Comparison of ENCODE assay signal across 8 cellular contexts in genomic region chr11:66345316-66345649, GRCh38. TPM values are rescaled to one million over a fixed set of nuclear protein-coding genes. Genes with fewer than 3 reads are reported as not detected.
DNase-seq lines count a peak whose midpoint lies in the region; ATAC-seq and TF ChIP-seq lines count a peak whose summit lies in the region.

No MANE protein-coding gene starts in this region.

- peaks cover 9% of the 10 kb centered on the region for H3K79me2 ChIP-seq in OCI-LY1 (ENCODE audit: insufficient read depth, low read length)

- H3K36me3 ChIP-seq in OCI-LY1 (ENCODE audit: insufficient read depth, low read length) (peaks cover 17% of the 10 kb centered on the region; the same call in 1 of the 2 replicates), esophagus (ENCODE audit: control insufficient read depth in 2 of 2, insufficient read depth in 2 of 2, low read length in 1 of 2) (peaks cover 0 to 17% of the 10 kb centered on the region in 2 donors), gastrocnemius medialis (peaks cover 0 to 16% of the 10 kb centered on the region in 2 donors)

- peak overlapping the region; percentile 83 for H3K9ac ChIP-seq in OCI-LY1 (ENCODE audit: low read length)

- no peak for TF ChIP-seq POLR2A in gastrocnemius medialis (IDR thresholded peaks at IDR 0.05)

- H3K27ac ChIP-seq in OCI-LY1 (ENCODE audit: low read depth, low read length, poor library complexity, severe bottlenecking), result peak overlapping the region; percentile 69
- peak overlapping the region; percentile 53 to 71 for H3K27ac ChIP-seq in esophagus (ENCODE audit: low read depth in 2 of 2, low read length in 1 of 2)
- peak overlapping the region; percentile 80 to 91 (median 87) for H3K27ac ChIP-seq in gastrocnemius medialis

- 0 out of 2 replicates have a peak, but pooled peaks cover 4% of the 10 kb centered on the region for H3F3A ChIP-seq in OCI-LY1 (ENCODE audit: insufficient read depth, low read length)

- no peak for DNase-seq in gastrocnemius medialis
- no peak for DNase-seq in iPS-NIHi11 (ENCODE audit: low spot score)
- no peak for DNase-seq in sciatic nerve (ENCODE audit: low spot score)
- DNase-seq in NCI-H774 (lab: John Stamatoyannopoulos, UW), result no peak

- no peaks in the 10 kb centered on the region for H3K9me3 ChIP-seq in OCI-LY1 (ENCODE audit: low read length)
- no peaks in the 10 kb centered on the region for H3K9me3 ChIP-seq in esophagus (ENCODE audit: control insufficient read depth in 2 of 2, insufficient read depth in 1 of 2, low read depth in 1 of 2, low read length in 1 of 2)
- no peaks in the 10 kb centered on the region for H3K9me3 ChIP-seq in gastrocnemius medialis

- in situ Hi-C loops in gastrocnemius medialis (cut with MboI; ENCODE audit: low sequenced_read_pairs in 4 of 4), result no loop called here

- intact Hi-C loops in gastrocnemius medialis (cut with DNase I; ENCODE audit: low total_unique reads), result loop anchor here (1.0 kb wide), 3 partner anchors 41 to 1261 kb away; partner anchors contain the start of genes CDCA5, RCE1 and ZFPL1
- intact Hi-C loops in sciatic nerve (cut with DNase I), result no loop called here

- peak overlapping the region; percentile 91 for H3K4me2 ChIP-seq in OCI-LY1 (ENCODE audit: low read length)

- H3K27me3 ChIP-seq in OCI-LY1 (ENCODE audit: insufficient read depth, low read length) (no peaks in the 10 kb centered on the region), esophagus (ENCODE audit: control insufficient read depth in 1 of 2, insufficient read depth in 2 of 2, low read length in 2 of 2) (no peaks in the 10 kb centered on the region), gastrocnemius medialis (no peaks in the 10 kb centered on the region)

- peak overlapping the region; percentile 96 for H3K4me3 ChIP-seq in OCI-LY1 (ENCODE audit: low read depth, low read length, poor library complexity, severe bottlenecking)
- peak overlapping the region; percentile 77 to 87 for H3K4me3 ChIP-seq in esophagus (ENCODE audit: low read depth in 1 of 2, low read length in 2 of 2)
- peak overlapping the region; percentile 83 to 97 (median 93) for H3K4me3 ChIP-seq in gastrocnemius medialis

- H4K20me1 ChIP-seq in OCI-LY1 (ENCODE audit: insufficient read depth, low read length), result no peaks in the 10 kb centered on the region

- peaks cover 43% of the 10 kb centered on the region for H3K4me1 ChIP-seq in OCI-LY1 (ENCODE audit: insufficient read depth, low read length, severe bottlenecking)
- H3K4me1 ChIP-seq in esophagus (ENCODE audit: control insufficient read depth in 2 of 2, insufficient read depth in 2 of 2, low read length in 1 of 2), result peaks cover 3 to 18% of the 10 kb centered on the region in 2 donors
- peaks cover 35 to 36% of the 10 kb centered on the region in 2 donors for H3K4me1 ChIP-seq in gastrocnemius medialis

- no peak overlapping the region for H2AFZ ChIP-seq in OCI-LY1 (ENCODE audit: low read length)

- WGBS in esophagus, 2 donors, result 3% methylated on average over 7 of the region's 7 CpGs

- TF ChIP-seq CTCF in OCI-LY1 (IDR thresholded peaks at IDR 0.05; ENCODE audit: low read length), result no peak
- no peak for TF ChIP-seq CTCF in gastrocnemius medialis (IDR thresholded peaks at IDR 0.05 in 4 of 5, conservative IDR thresholded peaks at IDR 0.05 in 1 of 5)

- ATAC-seq in GM21381 (IDR thresholded peaks at IDR 0.05; ENCODE audit: unreplicated experiment), result peak; percentile 7
- peak; percentile 3 to 7 for ATAC-seq in gastrocnemius medialis
- no peak for ATAC-seq in sciatic nerve
- no peak for ATAC-seq in HG03280 (IDR thresholded peaks at IDR 0.05; ENCODE audit: unreplicated experiment)

- H3K9me2 ChIP-seq in OCI-LY1 (ENCODE audit: low read depth, low read length), result no peaks in the 10 kb centered on the region

RNA-seq across cellular contexts. Expression of gene BRMS1, which starts 0.4 kb away (rescaled TPM):
- 10 to 100 TPM; 44.1 to 49.9 TPM for polyA plus RNA-seq in esophagus
- total RNA-seq in gastrocnemius medialis (10 to 100 TPM; 40.1 to 73.5 (median 64.8) TPM), sciatic nerve (18.7 TPM)

RNA-seq across cellular contexts. Expression of gene B4GAT1, which starts 2.1 kb away (rescaled TPM):
- polyA plus RNA-seq in esophagus, result 1 to 10 TPM; 4.9 to 7.0 TPM
- 10 to 100 TPM; 30.3 to 59.7 (median 40.4) TPM for total RNA-seq in gastrocnemius medialis
- total RNA-seq in sciatic nerve, result 49.3 TPM

RNA-seq across cellular contexts. Expression of gene RIN1, which starts 9.0 kb away (rescaled TPM):
- 10 to 100 TPM; 18.1 to 27.3 TPM for polyA plus RNA-seq in esophagus
- total RNA-seq in gastrocnemius medialis (1 to 10 TPM; 1.9 to 9.7 (median 7.0) TPM), sciatic nerve (5.0 TPM)

RNA-seq across cellular contexts. Expression of gene SLC29A2, which starts 26.3 kb away (rescaled TPM):
- polyA plus RNA-seq in esophagus, result 1 to 10 TPM; 4.7 to 7.8 TPM
- 100 to 1,000 TPM in 1 of 4 donors, 10 to 100 TPM in 3; 39.2 to 106 (median 70.6) TPM for total RNA-seq in gastrocnemius medialis
- total RNA-seq in sciatic nerve, result 2.3 TPM

RNA-seq across cellular contexts. Expression of gene CD248, which starts 28.4 kb away (rescaled TPM):
- polyA plus RNA-seq in esophagus, result 1 to 10 TPM; 1.4 to 3.3 TPM
- 1 to 10 TPM in 3 of 4 donors, under 1 TPM in 1; 0.46 to 4.6 (median 2.8) TPM for total RNA-seq in gastrocnemius medialis
- total RNA-seq in sciatic nerve, result 35.1 TPM

Comparison
In these comparisons a context has a peak if more than half of its experiments do, and no peak if none do; other contexts are left out.
1. ATAC-seq: peak in GM21381 (single experiment) and gastrocnemius medialis (2 of 2); none in sciatic nerve (single experiment) and HG03280 (single experiment).
2. Peak in every context shown above with its lines, with median percentiles within 50 percentile points of each other: H3K27ac ChIP-seq and H3K4me3 ChIP-seq.